In genomic region chr9:134408939-134409737, GRCh38 we compare ENCODE assay signal across 16 cellular contexts.
DNase-seq lines count a peak whose midpoint lies in the region; ATAC-seq and TF ChIP-seq lines count a peak whose summit lies in the region.
"Had no signal": no experiment of that assay in that cellular context is flagged by ENCODE, and none has a peak within 500 bp of the region (broad histone marks: within the 10 kb centered on the region; RNA-seq: fewer than 3 reads in every experiment).

No MANE protein-coding gene starts in this region.

- POLR2A ChIA-PET in Caco-2 (lab: Charles Lee), result no interaction called here

- no peaks in the 10 kb centered on the region for H3K9me3 Mint-ChIP-seq in Caco-2 (ENCODE audit: unreplicated experiment)
- H3K9me3 Mint-ChIP-seq in dendritic cell treated with granulocyte-macrophage colony-stimulating factor and Interleukin-4, amounts not matched to agents 40 ng/mL and 50 ng/mL, for 4 days, result no peaks in the 10 kb centered on the region
- H3K9me3 Mint-ChIP-seq: CD4-positive, CD25-positive, alpha-beta regulatory T cell; mesothelial cell of epicardium had no signal

- H3K27me3 Mint-ChIP-seq in Caco-2 (ENCODE audit: insufficient read depth, unreplicated experiment), result no peaks in the 10 kb centered on the region
- H3K27me3 Mint-ChIP-seq in dendritic cell treated with granulocyte-macrophage colony-stimulating factor and Interleukin-4, amounts not matched to agents 40 ng/mL and 50 ng/mL, for 4 days, result no peaks in the 10 kb centered on the region

- intact Hi-C loops in Caco-2 (cut with micrococcal nuclease; ENCODE audit: unreplicated experiment) (no loop called here), psoas muscle (cut with DNase I) (loop anchor here (2.0 to 5.0 kb wide), 3 partner anchors 30 to 42 kb away; no protein-coding TSS in a partner anchor)
- intact Hi-C loops in dendritic cell treated with granulocyte-macrophage colony-stimulating factor and Interleukin-4, amounts not matched to agents 40 ng/mL and 50 ng/mL, for 4 days (cut with micrococcal nuclease), result loop anchor here (5.0 to 10.0 kb wide), 2 partner anchors 33 to 64 kb away; no protein-coding TSS in a partner anchor

- no peaks in the 10 kb centered on the region for H3K4me1 Mint-ChIP-seq in Caco-2 (ENCODE audit: low read depth, unreplicated experiment)
- H3K4me1 Mint-ChIP-seq in dendritic cell treated with granulocyte-macrophage colony-stimulating factor and Interleukin-4, amounts not matched to agents 40 ng/mL and 50 ng/mL, for 4 days (ENCODE audit: low read depth), result peaks cover 97% of the 10 kb centered on the region

- peaks cover 47% of the 10 kb centered on the region for H3K36me3 Mint-ChIP-seq in Caco-2 (ENCODE audit: insufficient read depth, unreplicated experiment)
- H3K36me3 Mint-ChIP-seq in dendritic cell treated with granulocyte-macrophage colony-stimulating factor and Interleukin-4, amounts not matched to agents 40 ng/mL and 50 ng/mL, for 4 days (ENCODE audit: low read depth), result peaks cover 99% of the 10 kb centered on the region
- H3K36me3 Mint-ChIP-seq: CD4-positive, CD25-positive, alpha-beta regulatory T cell had no signal

- DNase-seq in Caco-2 (no peak), NCI-H460 (ENCODE audit: extremely low read depth, low read depth) (peak; percentile 40), psoas muscle (peak in 1 of 2 donors; percentile 73), kidney tubule cell (ENCODE audit: low spot score) (no peak), GOT3 (lab: John Stamatoyannopoulos, UW) (no peak), islet precursor cell (no peak)
- DNase-seq in activated CD4-positive, alpha-beta T cell treated with anti-CD3 and anti-CD28 coated beads for 48 hours, result no peak
- DNase-seq: activated naive CD4-positive, alpha-beta T cell; CD4-positive, CD25-positive, alpha-beta regulatory T cell; NCI-H1105; Peyer's patch; posterior cingulate gyrus; stimulated activated CD4-positive, alpha-beta T cell treated with anti-CD3 and anti-CD28 coated beads, Interleukin-2, amount 100 ng/mL, for 24 hours had no signal

- CTCF ChIA-PET in Caco-2 (lab: Charles Lee), result no interaction called here

- BruUV-seq in Caco-2 (replicated peaks; lab: Mats Ljungman, UMichigan), result no TSS peak

- H3K27ac ChIP-seq in psoas muscle, result peak overlapping the region; percentile 81

- H3K27ac Mint-ChIP-seq in Caco-2 (ENCODE audit: unreplicated experiment), result peak overlapping the region; percentile 76
- H3K27ac Mint-ChIP-seq in dendritic cell treated with granulocyte-macrophage colony-stimulating factor and Interleukin-4, amounts not matched to agents 40 ng/mL and 50 ng/mL, for 4 days, result peak overlapping the region; percentile 96
- H3K27ac Mint-ChIP-seq: mesothelial cell of epicardium had no signal

- no peak overlapping the region for H3K4me3 Mint-ChIP-seq in Caco-2 (ENCODE audit: unreplicated experiment)
- peak overlapping the region; percentile 67 for H3K4me3 Mint-ChIP-seq in dendritic cell treated with granulocyte-macrophage colony-stimulating factor and Interleukin-4, amounts not matched to agents 40 ng/mL and 50 ng/mL, for 4 days
- H3K4me3 Mint-ChIP-seq: mesothelial cell of epicardium had no signal

- no peaks in the 10 kb centered on the region for H3K9me3 ChIP-seq in Caco-2
- H3K9me3 ChIP-seq in psoas muscle, result no peaks in the 10 kb centered on the region
- H3K9me3 ChIP-seq: Peyer's patch had no signal

- WGBS in psoas muscle, 3 donors, result 45 to 71% (median 50%) methylated on average over 31 to 40 of the region's 40 CpGs

- H3K4me3 ChIP-seq in Caco-2 (ENCODE audit: low read depth, low read length) (no peak overlapping the region), psoas muscle (peak overlapping the region; percentile 63)
- H3K4me3 ChIP-seq: Peyer's patch had no signal

- no peaks in the 10 kb centered on the region for H3K27me3 ChIP-seq in Caco-2 (replicated peaks; ENCODE audit: control insufficient read depth, insufficient read depth, low read length)
- H3K27me3 ChIP-seq in psoas muscle (ENCODE audit: insufficient read depth in 3 of 3, low read length in 2 of 3), result no peaks in the 10 kb centered on the region
- H3K27me3 ChIP-seq: Peyer's patch had no signal

- peaks cover 1% of the 10 kb centered on the region; the same call in 1 of the 2 replicates for H3K36me3 ChIP-seq in Caco-2 (ENCODE audit: control insufficient read depth, insufficient read depth, low read length)
- no peaks in the 10 kb centered on the region for H3K36me3 ChIP-seq in psoas muscle (ENCODE audit: insufficient read depth in 1 of 2, low read depth in 1 of 2)

- H3K4me1 ChIP-seq in Caco-2 (peaks cover 9% of the 10 kb centered on the region), psoas muscle (peaks cover 98% of the 10 kb centered on the region)

- peak in 3 of 4 donors; percentile 3 to 11 (median 6) for ATAC-seq in psoas muscle
- ATAC-seq: HCT116 had no signal

- TF ChIP-seq CTCF in Caco-2 (IDR thresholded peaks at IDR 0.05; ENCODE audit: insufficient read depth in 1 of 2, low read depth in 1 of 2, low read length in 1 of 2, severe bottlenecking in 1 of 2, unreplicated experiment in 1 of 2) (no peak), psoas muscle (IDR thresholded peaks at IDR 0.05) (no peak)
